In the genomic region with DNA sequence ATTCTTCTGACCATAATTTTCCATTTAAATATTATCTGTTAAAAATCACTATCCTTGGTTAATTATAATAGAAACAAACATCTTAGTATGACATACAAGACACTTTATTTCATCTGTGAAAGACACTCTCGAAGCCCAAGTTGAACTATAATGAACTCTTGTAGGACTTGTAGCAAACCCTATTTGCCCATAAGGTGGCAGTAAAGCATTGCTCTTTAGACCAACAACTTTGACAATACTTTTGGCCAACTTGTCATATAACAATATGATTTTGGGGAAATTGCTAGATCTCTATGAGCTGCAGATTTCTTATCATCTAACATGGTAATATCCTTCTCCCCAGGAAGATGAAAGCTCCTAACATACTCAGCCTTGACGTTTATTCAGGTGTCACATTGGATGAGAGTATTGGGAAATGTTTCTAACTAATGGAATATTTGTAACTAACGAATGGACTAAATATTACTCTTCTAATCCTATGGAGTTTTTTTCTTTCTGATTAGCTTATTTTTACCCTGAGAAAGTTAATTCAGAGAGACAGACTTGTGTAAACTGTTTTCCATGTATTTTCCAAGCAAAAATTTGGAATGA, we compare ENCODE assay signal across 8 cellular contexts. TPM values are rescaled to one million over a fixed set of nuclear protein-coding genes. Genes with fewer than 3 reads are reported as not detected.
A peak's percentile ranks its signal among the peaks of the same experiment; 100 is the strongest.
DNase-seq lines count a peak whose midpoint lies in the region; ATAC-seq and TF ChIP-seq lines count a peak whose summit lies in the region.

No MANE protein-coding gene starts in this region.

- H3F3A ChIP-seq in OCI-LY1 (ENCODE audit: insufficient read depth, low read length), result no peaks in the 10 kb centered on the region

- DNase-seq in HL-60 (ENCODE audit: low read depth in 1 of 2, low spot score in 1 of 2) (peak; percentile 27 to 44), dermis microvascular lymphatic vessel endothelial cell (ENCODE audit: low read depth in 2 of 2) (peak; percentile 71 to 81), memory B cell (ENCODE audit: low spot score in 2 of 2) (peak in 1 of 2 donors; percentile 18), ureter (ENCODE audit: low spot score) (no peak)

- H2AFZ ChIP-seq in OCI-LY1 (ENCODE audit: low read length), result no peak overlapping the region

- no peaks in the 10 kb centered on the region for H3K79me2 ChIP-seq in OCI-LY1 (ENCODE audit: insufficient read depth, low read length)

- no peaks in the 10 kb centered on the region for H3K27me3 ChIP-seq in HL-60 (ENCODE audit: insufficient read depth, poor library complexity, severe bottlenecking)
- no peaks in the 10 kb centered on the region for H3K27me3 ChIP-seq in OCI-LY1 (ENCODE audit: insufficient read depth, low read length)

- H4K20me1 ChIP-seq in OCI-LY1 (ENCODE audit: insufficient read depth, low read length), result no peaks in the 10 kb centered on the region

- H3K27me3 Mint-ChIP-seq in memory B cell, result peaks cover 7% of the 10 kb centered on the region

- no peak overlapping the region for H3K27ac ChIP-seq in C4-2B
- no peak overlapping the region for H3K27ac ChIP-seq in HL-60 (replicated peaks)
- H3K27ac ChIP-seq in OCI-LY1 (ENCODE audit: low read depth, low read length, poor library complexity, severe bottlenecking), result no peak overlapping the region

- no peak overlapping the region for H3K27ac Mint-ChIP-seq in memory B cell

- peak; percentile 85 for ATAC-seq in GM18870 (IDR thresholded peaks at IDR 0.05; ENCODE audit: unreplicated experiment)
- peak; percentile 42 for ATAC-seq in memory B cell (ENCODE audit: low read depth)
- no peak for ATAC-seq in GM19023 (IDR thresholded peaks at IDR 0.05; ENCODE audit: unreplicated experiment)

- H3K9me3 ChIP-seq in OCI-LY1 (ENCODE audit: low read length), result no peaks in the 10 kb centered on the region

- no peak overlapping the region for H3K9ac ChIP-seq in OCI-LY1 (ENCODE audit: low read length)

- no peak overlapping the region for H3K4me3 Mint-ChIP-seq in memory B cell

- no peak overlapping the region for H3K4me2 ChIP-seq in OCI-LY1 (ENCODE audit: low read length)

- no peaks in the 10 kb centered on the region for H3K4me1 ChIP-seq in OCI-LY1 (ENCODE audit: insufficient read depth, low read length, severe bottlenecking)

- no peaks in the 10 kb centered on the region for H3K36me3 Mint-ChIP-seq in memory B cell

- no peaks in the 10 kb centered on the region for H3K4me1 Mint-ChIP-seq in memory B cell

- H3K36me3 ChIP-seq in OCI-LY1 (ENCODE audit: insufficient read depth, low read length), result no peaks in the 10 kb centered on the region

- no peak overlapping the region for H3K4me3 ChIP-seq in HL-60 (replicated peaks; ENCODE audit: insufficient read depth, low read length)
- H3K4me3 ChIP-seq in OCI-LY1 (ENCODE audit: low read depth, low read length, poor library complexity, severe bottlenecking), result no peak overlapping the region

- peak; percentile 86 for TF ChIP-seq CTCF in C4-2B (conservative IDR thresholded peaks at IDR 0.05)
- peak; percentile 79 for TF ChIP-seq CTCF in HL-60 (IDR thresholded peaks at IDR 0.05; ENCODE audit: insufficient read depth, low read length)
- TF ChIP-seq CTCF in OCI-LY1 (IDR thresholded peaks at IDR 0.05; ENCODE audit: low read length), result peak; percentile 70

- no peaks in the 10 kb centered on the region for H3K9me3 Mint-ChIP-seq in memory B cell

- no peaks in the 10 kb centered on the region for H3K9me2 ChIP-seq in OCI-LY1 (ENCODE audit: low read depth, low read length)

RNA-seq across cellular contexts. Expression of gene SPINK14, which starts 11.0 kb away (rescaled TPM):
- total RNA-seq in dermis microvascular lymphatic vessel endothelial cell, result not detected in 2 replicates
- total RNA-seq in ureter, result not detected

RNA-seq across cellular contexts. Expression of gene SPINK6, which starts 23.5 kb away (rescaled TPM):
- not detected in 2 replicates for total RNA-seq in dermis microvascular lymphatic vessel endothelial cell
- total RNA-seq in ureter, result not detected

RNA-seq across cellular contexts. Expression of gene MARCOL, which starts 59.0 kb away (rescaled TPM):
- total RNA-seq in dermis microvascular lymphatic vessel endothelial cell (not detected in 2 replicates), ureter (not detected)
